ENCODE assay signal across 12 cellular contexts in the genomic region with DNA sequence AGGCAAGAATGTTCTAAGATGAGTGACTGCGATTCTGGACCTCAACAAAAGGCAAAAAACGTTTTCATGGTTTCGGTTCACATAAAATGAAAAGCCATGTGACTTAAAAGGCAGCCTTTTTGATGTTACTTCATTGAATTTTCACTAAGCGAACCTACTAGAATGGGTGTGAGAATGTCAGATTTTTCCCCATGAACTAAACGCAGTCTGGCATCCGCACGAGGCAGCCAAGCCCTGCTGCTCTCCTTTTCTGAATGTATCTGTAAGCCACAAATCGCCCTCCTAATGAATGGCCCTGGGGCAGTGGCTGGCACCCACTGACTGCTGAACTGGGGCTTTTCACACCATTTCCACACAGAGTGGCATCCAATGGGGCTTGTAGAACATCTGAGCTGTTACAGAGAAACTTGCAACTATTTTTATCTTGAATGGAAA. TPM values are rescaled to one million over a fixed set of nuclear protein-coding genes. Genes with fewer than 3 reads are reported as not detected.
DNase-seq lines count a peak whose midpoint lies in the region; ATAC-seq and TF ChIP-seq lines count a peak whose summit lies in the region.
"Had no signal": no experiment of that assay in that cellular context is flagged by ENCODE, and none has a peak within 500 bp of the region (broad histone marks: within the 10 kb centered on the region; RNA-seq: fewer than 3 reads in every experiment).

No MANE protein-coding gene starts in this region.

- H3K36me3 ChIP-seq in skeletal muscle satellite cell (ENCODE audit: insufficient read depth, low read length), result peaks cover 21% of the 10 kb centered on the region

- H3K4me3 ChIP-seq in skeletal muscle satellite cell (ENCODE audit: low read length), result peak overlapping the region; percentile 45

- no peak for DNase-seq in CD4-positive, alpha-beta T cell
- DNase-seq in astrocyte of the hippocampus (ENCODE audit: low read depth, low spot score) (peak; percentile 50), RPMI8226 (no peak), H9 (no peak), SHP77 treated with DMSO at 0.1 percent for 48 hours (lab: John Stamatoyannopoulos, UW) (no peak)
- DNase-seq: activated CD4-positive, alpha-beta T cell treated with anti-CD3 and anti-CD28 coated beads, Interleukin-2, amount 10 ng/mL, durations not matched to agents 7 days and 5 days; NCI-H1092 treated with DMSO at 0.1 percent for 48 hours; SHP77; stimulated activated CD4-positive, alpha-beta T cell treated with anti-CD3 and anti-CD28 coated beads, Interleukin-2, amount 100 ng/mL, for 24 hours had no signal

- no peaks in the 10 kb centered on the region for H4K20me1 ChIP-seq in H9 (ENCODE audit: control insufficient read depth, insufficient read depth, insufficient read length)

- WGBS in H9 (ENCODE audit: extremely low coverage, insufficient read length, low lambda C conversion rate), result no CpG with 5 or more reads among the region's 8 CpGs

- CTCF ChIA-PET in CD4-positive, alpha-beta T cell (lab: Charles Lee), result interaction anchor here (0.6 kb wide), 1 partner anchor 193 kb away, joined by 4 read pairs; no protein-coding TSS in a partner anchor

- no peak overlapping the region for H2AFZ ChIP-seq in H9 (ENCODE audit: low read length)

- H4K91ac ChIP-seq in H9 (ENCODE audit: insufficient read length, low read depth, low read length), result no peak overlapping the region

- no peak overlapping the region for H2AK5ac ChIP-seq in H9 (ENCODE audit: insufficient read length, low read length)

- H2BK15ac ChIP-seq in H9 (ENCODE audit: low read depth, low read length), result no peak overlapping the region

- peaks cover 37% of the 10 kb centered on the region for H3K36me3 Mint-ChIP-seq in CD4-positive, alpha-beta T cell (ENCODE audit: low read depth)
- peaks cover 4 to 31% (median 16%) of the 10 kb centered on the region in 3 experiments; a peak in 5 of 7 replicates for H3K36me3 Mint-ChIP-seq in H9 (ENCODE audit: insufficient read depth in 1 of 3, low read depth in 3 of 3)

- H3K23ac ChIP-seq in H9 (ENCODE audit: insufficient read length, low read depth, low read length), result no peak overlapping the region

- H3K18ac ChIP-seq in H9 (ENCODE audit: insufficient read length, low read depth, low read length), result no peak overlapping the region

- TF ChIP-seq CTCF in CD4-positive, alpha-beta T cell (IDR thresholded peaks at IDR 0.05), result no peak
- TF ChIP-seq CTCF in H9 (conservative IDR thresholded peaks at IDR 0.05), result no peak

- no peak overlapping the region for H2BK12ac ChIP-seq in H9 (ENCODE audit: insufficient read length, low read depth, low read length)

- POLR2A ChIA-PET in CD4-positive, alpha-beta T cell (lab: Charles Lee), result no interaction called here

- H3K79me2 ChIP-seq in H9 (ENCODE audit: insufficient read depth, low read length), result no peaks in the 10 kb centered on the region

- H3K9ac ChIP-seq in skeletal muscle satellite cell (ENCODE audit: low read depth, low read length), result peak overlapping the region; percentile 91
- H3K9ac ChIP-seq in H9 (ENCODE audit: extremely low read depth, insufficient read length, low read length), result no peak overlapping the region

- H3K9me3 ChIP-seq in CD4-positive, alpha-beta T cell (ENCODE audit: control insufficient read depth, low read length), result no peaks in the 10 kb centered on the region
- H3K9me3 ChIP-seq in skeletal muscle satellite cell (replicated peaks; ENCODE audit: low read length), result no peaks in the 10 kb centered on the region
- no peaks in the 10 kb centered on the region for H3K9me3 ChIP-seq in H9 (ENCODE audit: control insufficient read depth, low read depth, low read length)

- H3K14ac ChIP-seq in H9 (ENCODE audit: insufficient read depth, low read length), result no peak overlapping the region

- H3K27me3 ChIP-seq in CD4-positive, alpha-beta T cell (ENCODE audit: control insufficient read depth, insufficient read depth, low read length), result no peaks in the 10 kb centered on the region
- peaks cover 2% of the 10 kb centered on the region for H3K27me3 ChIP-seq in layer of hippocampus (ENCODE audit: control insufficient read depth, insufficient read depth, low read length)
- H3K27me3 ChIP-seq in skeletal muscle satellite cell (ENCODE audit: control insufficient read depth, insufficient read depth, low read length), result no peaks in the 10 kb centered on the region
- H3K27me3 ChIP-seq in H9 (ENCODE audit: insufficient read depth, low read length), result no peaks in the 10 kb centered on the region

- no peaks in the 10 kb centered on the region for H3K27me3 Mint-ChIP-seq in CD4-positive, alpha-beta T cell
- no peaks in the 10 kb centered on the region for H3K27me3 Mint-ChIP-seq in H9 (ENCODE audit: low read depth)
- H3K27me3 Mint-ChIP-seq: activated CD4-positive, alpha-beta T cell treated with anti-CD3 and anti-CD28 coated beads, Interleukin-2, amount 10 ng/mL, durations not matched to agents 7 days and 5 days had no signal

- no peak overlapping the region for H3K27ac ChIP-seq in CD4-positive, alpha-beta T cell (ENCODE audit: low read depth, low read length)
- H3K27ac ChIP-seq in layer of hippocampus (ENCODE audit: low read depth, low read length) (peak overlapping the region; percentile 99), H9 (ENCODE audit: insufficient read length, low read depth, low read length) (no peak overlapping the region)

- H4K8ac ChIP-seq in H9 (replicated peaks; ENCODE audit: insufficient read length, low read depth, low read length), result no peak overlapping the region

- no peak overlapping the region for H2BK20ac ChIP-seq in H9 (ENCODE audit: low read depth, low read length, poor library complexity, severe bottlenecking)

- H4K5ac ChIP-seq in H9 (ENCODE audit: insufficient read length, low read depth, low read length), result no peak overlapping the region

- H3K4ac ChIP-seq in H9 (ENCODE audit: low read depth, low read length), result no peak overlapping the region

- H3K23me2 ChIP-seq in H9 (ENCODE audit: insufficient read length, low read depth, low read length, poor library complexity, severe bottlenecking), result no peaks in the 10 kb centered on the region

- H3K4me1 Mint-ChIP-seq in CD4-positive, alpha-beta T cell (ENCODE audit: low read depth), result peaks cover 21% of the 10 kb centered on the region
- H3K4me1 Mint-ChIP-seq in H9, result peaks cover 20 to 47% of the 10 kb centered on the region in 2 experiments

- no peak overlapping the region for H3K56ac ChIP-seq in H9 (ENCODE audit: insufficient read length, low read depth, low read length)

- H3K4me2 ChIP-seq in skeletal muscle satellite cell (ENCODE audit: low read length), result peak overlapping the region; percentile 66
- no peak overlapping the region for H3K4me2 ChIP-seq in H9 (ENCODE audit: insufficient read depth, insufficient read length, low read length)

- no peak overlapping the region for H3T11ph ChIP-seq in H9 (ENCODE audit: low read length)

- no peaks in the 10 kb centered on the region for H3K9me3 Mint-ChIP-seq in CD4-positive, alpha-beta T cell
- no peaks in the 10 kb centered on the region for H3K9me3 Mint-ChIP-seq in H9
- H3K9me3 Mint-ChIP-seq: activated CD4-positive, alpha-beta T cell treated with anti-CD3 and anti-CD28 coated beads, Interleukin-2, amount 10 ng/mL, durations not matched to agents 7 days and 5 days had no signal

- no peak overlapping the region for H3K4me3 Mint-ChIP-seq in CD4-positive, alpha-beta T cell
- no peak overlapping the region for H3K4me3 Mint-ChIP-seq in H9
- H3K4me3 Mint-ChIP-seq: activated CD4-positive, alpha-beta T cell treated with anti-CD3 and anti-CD28 coated beads, Interleukin-2, amount 10 ng/mL, durations not matched to agents 7 days and 5 days had no signal

- H2BK5ac ChIP-seq in H9 (ENCODE audit: insufficient read length, low read length), result no peak overlapping the region

- no peaks in the 10 kb centered on the region for H3K79me1 ChIP-seq in H9 (ENCODE audit: insufficient read depth, low read depth, low read length, poor library complexity, severe bottlenecking)

- no peak overlapping the region for H2BK120ac ChIP-seq in H9 (ENCODE audit: low read depth, low read length, poor library complexity, severe bottlenecking)

- ATAC-seq in CD4-positive, alpha-beta T cell (ENCODE audit: poor library complexity), result peak; percentile 21
- no peak for ATAC-seq in HG03196 (IDR thresholded peaks at IDR 0.05; ENCODE audit: unreplicated experiment)

- intact Hi-C loops in CD4-positive, alpha-beta T cell (cut with DNase I, micrococcal nuclease), result no loop called here

- H3K27ac Mint-ChIP-seq in CD4-positive, alpha-beta T cell, result peak overlapping the region; percentile 19
- peak overlapping the region in 1 of 3 experiments; percentile 88; a peak in 1 of 7 replicates for H3K27ac Mint-ChIP-seq in H9
- H3K27ac Mint-ChIP-seq: activated CD4-positive, alpha-beta T cell treated with anti-CD3 and anti-CD28 coated beads, Interleukin-2, amount 10 ng/mL, durations not matched to agents 7 days and 5 days had no signal

- peaks cover 66% of the 10 kb centered on the region for H3K4me1 ChIP-seq in skeletal muscle satellite cell (ENCODE audit: control insufficient read depth, insufficient read depth, low read length)
- no peaks in the 10 kb centered on the region for H3K4me1 ChIP-seq in H9 (ENCODE audit: insufficient read depth, low read length)

RNA-seq across cellular contexts. Expression of a gene that starts 29.6 kb away (rescaled TPM):
- total RNA-seq in CD4-positive, alpha-beta T cell, result 10 to 100 TPM; 34.5 to 39.2 TPM
- 24.1 and 25.8 TPM in 2 replicates for total RNA-seq in skeletal muscle satellite cell (2012; rRNA removed)
- total RNA-seq in H9 (2021), result 95.5 and 105 TPM in 2 replicates
